1 cellular context compared by ENCODE assay signal in the genomic region with DNA sequence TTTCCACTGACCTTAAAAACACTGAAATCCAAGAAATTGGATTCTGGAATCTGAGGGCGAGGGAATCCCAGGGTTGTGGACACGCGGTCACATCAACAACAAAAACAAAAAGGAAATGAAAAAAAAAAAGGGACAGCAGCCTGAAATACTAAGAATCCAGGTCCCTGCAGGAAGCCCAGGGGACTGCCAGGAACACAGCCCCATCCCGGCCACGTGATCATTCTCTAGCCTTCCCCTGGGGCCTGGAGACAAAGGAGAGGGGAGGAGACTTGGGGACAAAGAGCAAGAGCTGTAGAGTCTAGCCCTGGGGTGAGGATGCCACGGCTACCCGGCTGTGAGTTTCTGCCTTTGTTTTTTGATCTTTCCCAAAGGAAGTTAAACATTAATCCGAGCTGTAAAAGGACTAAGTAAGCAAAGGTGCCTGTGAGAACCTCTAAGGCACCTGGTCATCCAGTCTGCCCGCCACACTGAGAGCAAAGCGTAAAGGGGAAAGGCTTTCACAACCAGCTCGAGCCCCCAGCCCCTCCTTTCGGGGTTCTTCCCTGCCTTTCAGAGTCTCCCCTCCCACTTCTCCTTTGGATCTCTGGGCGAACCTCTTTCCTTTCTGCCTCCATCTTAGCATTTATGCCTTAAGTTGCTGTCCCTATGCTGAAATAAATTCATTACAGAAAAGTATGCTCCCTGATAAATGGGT.
TF ChIP-seq lines count a peak whose summit lies in the region.

No MANE protein-coding gene starts in this region.

TF ChIP-seq in liver, 16 proteins besides CTCF, POLR2A, EP300 and RAD21 (continued from another document):
- TF ChIP-seq, protein P1, sequence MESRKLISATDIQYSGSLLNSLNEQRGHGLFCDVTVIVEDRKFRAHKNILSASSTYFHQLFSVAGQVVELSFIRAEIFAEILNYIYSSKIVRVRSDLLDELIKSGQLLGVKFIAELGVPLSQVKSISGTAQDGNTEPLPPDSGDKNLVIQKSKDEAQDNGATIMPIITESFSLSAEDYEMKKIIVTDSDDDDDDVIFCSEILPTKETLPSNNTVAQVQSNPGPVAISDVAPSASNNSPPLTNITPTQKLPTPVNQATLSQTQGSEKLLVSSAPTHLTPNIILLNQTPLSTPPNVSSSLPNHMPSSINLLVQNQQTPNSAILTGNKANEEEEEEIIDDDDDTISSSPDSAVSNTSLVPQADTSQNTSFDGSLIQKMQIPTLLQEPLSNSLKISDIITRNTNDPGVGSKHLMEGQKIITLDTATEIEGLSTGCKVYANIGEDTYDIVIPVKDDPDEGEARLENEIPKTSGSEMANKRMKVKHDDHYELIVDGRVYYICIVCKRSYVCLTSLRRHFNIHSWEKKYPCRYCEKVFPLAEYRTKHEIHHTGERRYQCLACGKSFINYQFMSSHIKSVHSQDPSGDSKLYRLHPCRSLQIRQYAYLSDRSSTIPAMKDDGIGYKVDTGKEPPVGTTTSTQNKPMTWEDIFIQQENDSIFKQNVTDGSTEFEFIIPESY (IDR thresholded peaks at IDR 0.05), result no peak
